In the genomic region with DNA sequence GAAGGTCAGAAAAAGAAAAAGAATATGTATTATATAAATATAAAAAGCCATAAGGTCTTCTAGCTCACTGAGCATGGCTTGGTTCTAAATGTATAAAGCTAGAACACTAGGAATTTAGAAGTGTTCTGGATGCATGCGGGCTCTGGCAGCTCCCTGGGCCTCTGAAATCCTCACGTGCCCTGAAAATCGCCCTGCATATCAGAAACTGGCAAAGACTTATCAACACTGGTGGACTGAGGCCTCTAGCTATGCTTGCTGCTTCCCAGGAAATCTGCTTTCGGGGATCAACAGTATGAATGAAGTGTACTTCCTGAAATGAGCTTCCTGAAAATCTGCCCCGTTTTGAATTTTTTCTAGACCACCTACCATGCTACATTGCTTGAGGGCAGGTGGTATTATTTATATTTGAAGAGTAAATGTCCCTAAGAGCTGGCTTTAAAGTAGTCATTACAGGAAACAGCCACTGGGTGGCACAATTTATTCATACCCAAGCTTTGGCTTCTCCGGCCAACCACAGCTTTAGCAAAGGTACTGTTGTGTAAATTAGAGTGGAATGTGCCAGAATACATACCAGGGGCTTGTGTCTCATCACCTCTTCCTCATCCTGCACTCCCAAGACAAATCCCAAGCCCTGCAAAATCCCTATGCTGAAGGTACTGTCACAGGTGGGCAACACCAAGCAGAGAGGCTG, we compare ENCODE assay signal across 8 cellular contexts. TPM values are rescaled to one million over a fixed set of nuclear protein-coding genes. Genes with fewer than 3 reads are reported as not detected.
A peak's percentile ranks its signal among the peaks of the same experiment; 100 is the strongest.
DNase-seq lines count a peak whose midpoint lies in the region; ATAC-seq and TF ChIP-seq lines count a peak whose summit lies in the region.

No MANE protein-coding gene starts in this region.

- H3K27ac Mint-ChIP-seq in T-helper 2 cell treated with Interferon-gamma antibody and Interleukin-4, amounts not matched to agents 5 μg/mL and 100 μg/mL, for 36 hours: no peak overlapping the region

- H3K36me3 ChIP-seq in transverse colon: peaks cover 0 to 47% (median 19%) of the 10 kb centered on the region in 4 donors

- DNase-seq in AG04450 (ENCODE audit: low read depth, low spot score) (peak; percentile 41), GM13977 (ENCODE audit: low spot score) (peak; percentile 72), NCI-H1105 (lab: John Stamatoyannopoulos, UW) (peak; percentile 5), ecto neural progenitor cell (ENCODE audit: low spot score) (peak; percentile 60), lung microvascular endothelial cell (ENCODE audit: low read depth in 2 of 2) (peak; percentile 77 to 84), transverse colon (no peak)
- peak; percentile 19 for DNase-seq in T-helper 2 cell treated with Interferon-gamma antibody and Interleukin-4, amounts not matched to agents 5 μg/mL and 100 μg/mL, for 36 hours (ENCODE audit: low spot score)

- H3K9me3 Mint-ChIP-seq in T-helper 2 cell treated with Interferon-gamma antibody and Interleukin-4, amounts not matched to agents 5 μg/mL and 100 μg/mL, for 36 hours: no peaks in the 10 kb centered on the region

- H3K4me1 Mint-ChIP-seq in T-helper 2 cell treated with Interferon-gamma antibody and Interleukin-4, amounts not matched to agents 5 μg/mL and 100 μg/mL, for 36 hours (ENCODE audit: low read depth): peaks cover 8% of the 10 kb centered on the region

- H3K9me3 ChIP-seq in AG04450 (ENCODE audit: control insufficient read depth, insufficient read depth, low read length) (no peaks in the 10 kb centered on the region), transverse colon (no peaks in the 10 kb centered on the region)

- H3K4me3 ChIP-seq in AG04450 (ENCODE audit: low read depth, low read length) (no peak overlapping the region), transverse colon (no peak overlapping the region)

- H3K27me3 Mint-ChIP-seq in T-helper 2 cell treated with Interferon-gamma antibody and Interleukin-4, amounts not matched to agents 5 μg/mL and 100 μg/mL, for 36 hours (ENCODE audit: low read depth): no peaks in the 10 kb centered on the region

- H3K27ac ChIP-seq in AG04450 (ENCODE audit: low read depth, low read length): no peak overlapping the region
- no peak overlapping the region for H3K27ac ChIP-seq in transverse colon

- CTCF ChIA-PET in AG04450 (lab: Charles Lee): interaction anchor here (0.5 to 6.7 kb wide), 59 partner anchors 9 to 813 kb away, joined by 3 to 387 read pairs (median 4); a partner anchor contains a TSS

- no peaks in the 10 kb centered on the region for H3K27me3 ChIP-seq in AG04450 (ENCODE audit: control insufficient read depth, insufficient read depth, low read length)
- H3K27me3 ChIP-seq in transverse colon: no peaks in the 10 kb centered on the region

- peaks cover 15% of the 10 kb centered on the region for H3K36me3 Mint-ChIP-seq in T-helper 2 cell treated with Interferon-gamma antibody and Interleukin-4, amounts not matched to agents 5 μg/mL and 100 μg/mL, for 36 hours (ENCODE audit: low read depth)

- TF ChIP-seq CTCF in AG04450 (IDR thresholded peaks at IDR 0.05; ENCODE audit: low read depth, low read length): peak; percentile 72
- peak; percentile 59 for TF ChIP-seq CTCF in GM13977 (IDR thresholded peaks at IDR 0.05; ENCODE audit: extremely low read depth, insufficient read depth, missing control alignments)
- TF ChIP-seq CTCF in transverse colon (IDR thresholded peaks at IDR 0.05): peak; percentile 64 to 80 (median 72)

- no peaks in the 10 kb centered on the region for H3K4me1 ChIP-seq in transverse colon

- no peak for TF ChIP-seq EP300 in transverse colon (IDR thresholded peaks at IDR 0.05; ENCODE audit: low read depth)

- peak; percentile 83 for ATAC-seq in HG02798 (IDR thresholded peaks at IDR 0.05; ENCODE audit: poor library complexity, unreplicated experiment)

- in situ Hi-C loops in GM13977 (cut with MboI; ENCODE audit: low pct_unique_long_range_greater_than_20kb, low sequenced_read_pairs, unreplicated experiment): loop anchor here (10.0 to 25.0 kb wide), 2 partner anchors 223 to 656 kb away; a partner anchor contains a TSS
- in situ Hi-C loops in transverse colon (cut with MboI; ENCODE audit: low pct_ligation_motif_present in 1 of 4, low pct_unique_long_range_greater_than_20kb in 1 of 4, low sequenced_read_pairs in 3 of 4): loop anchor here in 3 of 4 donors (10.0 to 25.0 kb wide), 4 partner anchors 231 to 656 kb away; a partner anchor contains a TSS

- intact Hi-C loops in transverse colon (cut with DNase I; ENCODE audit: low total_unique reads): loop anchor here (5.0 kb wide), 1 partner anchor 241 kb away; no protein-coding TSS in a partner anchor

- WGBS in transverse colon (ENCODE audit: low coverage in 1 of 2), 2 donors: 0 to 43% methylated on average over 1 to 6 of the region's 6 CpGs

- H3K4me3 Mint-ChIP-seq in T-helper 2 cell treated with Interferon-gamma antibody and Interleukin-4, amounts not matched to agents 5 μg/mL and 100 μg/mL, for 36 hours: no peak overlapping the region

- POLR2A ChIA-PET in AG04450 (lab: Yijun Ruan, JAX): interaction anchor here (1.3 kb wide), 1 partner anchor 242 kb away, joined by 15 read pairs; no protein-coding TSS in a partner anchor

- no peak for TF ChIP-seq POLR2A in transverse colon (IDR thresholded peaks at IDR 0.05)

RNA-seq across cellular contexts. Expression of a gene that starts 17.7 kb away (rescaled TPM):
- 314 and 338 TPM in 2 replicates for polyA plus RNA-seq in AG04450 (2011; rRNA removed)
- polyA minus RNA-seq in AG04450 (2011; rRNA and poly(A)+ RNA removed): 97.1 and 110 TPM in 2 replicates
- 60.1 and 124 TPM in 2 replicates for total RNA-seq in lung microvascular endothelial cell
- total RNA-seq in transverse colon: 100 to 1,000 TPM in 1 of 4 donors, 10 to 100 TPM in 3; 71.1 to 138 (median 88.8) TPM

RNA-seq across cellular contexts. Expression of a gene that starts 34.5 kb away (rescaled TPM):
- 100 and 101 TPM in 2 replicates for polyA plus RNA-seq in AG04450 (2011; rRNA removed)
- 62.0 and 70.7 TPM in 2 replicates for polyA minus RNA-seq in AG04450 (2011; rRNA and poly(A)+ RNA removed)
- 44.2 and 45.2 TPM in 2 replicates for total RNA-seq in lung microvascular endothelial cell
- 100 to 1,000 TPM in 1 of 4 donors, 10 to 100 TPM in 3; 24.5 to 105 (median 78.7) TPM for total RNA-seq in transverse colon

RNA-seq across cellular contexts. Expression of a gene that starts 34.5 kb away (rescaled TPM):
- 2.6 and 2.8 TPM in 2 replicates for polyA plus RNA-seq in AG04450 (2011; rRNA removed)
- 12.9 TPM in 2 replicates for polyA minus RNA-seq in AG04450 (2011; rRNA and poly(A)+ RNA removed)
- total RNA-seq in lung microvascular endothelial cell (5.9 and 8.9 TPM in 2 replicates), transverse colon (10 to 100 TPM in 3 of 4 donors, 1 to 10 TPM in 1; 5.0 to 19.5 (median 16.0) TPM)
